ENCODE assay signal across 8 cellular contexts in the genomic region with DNA sequence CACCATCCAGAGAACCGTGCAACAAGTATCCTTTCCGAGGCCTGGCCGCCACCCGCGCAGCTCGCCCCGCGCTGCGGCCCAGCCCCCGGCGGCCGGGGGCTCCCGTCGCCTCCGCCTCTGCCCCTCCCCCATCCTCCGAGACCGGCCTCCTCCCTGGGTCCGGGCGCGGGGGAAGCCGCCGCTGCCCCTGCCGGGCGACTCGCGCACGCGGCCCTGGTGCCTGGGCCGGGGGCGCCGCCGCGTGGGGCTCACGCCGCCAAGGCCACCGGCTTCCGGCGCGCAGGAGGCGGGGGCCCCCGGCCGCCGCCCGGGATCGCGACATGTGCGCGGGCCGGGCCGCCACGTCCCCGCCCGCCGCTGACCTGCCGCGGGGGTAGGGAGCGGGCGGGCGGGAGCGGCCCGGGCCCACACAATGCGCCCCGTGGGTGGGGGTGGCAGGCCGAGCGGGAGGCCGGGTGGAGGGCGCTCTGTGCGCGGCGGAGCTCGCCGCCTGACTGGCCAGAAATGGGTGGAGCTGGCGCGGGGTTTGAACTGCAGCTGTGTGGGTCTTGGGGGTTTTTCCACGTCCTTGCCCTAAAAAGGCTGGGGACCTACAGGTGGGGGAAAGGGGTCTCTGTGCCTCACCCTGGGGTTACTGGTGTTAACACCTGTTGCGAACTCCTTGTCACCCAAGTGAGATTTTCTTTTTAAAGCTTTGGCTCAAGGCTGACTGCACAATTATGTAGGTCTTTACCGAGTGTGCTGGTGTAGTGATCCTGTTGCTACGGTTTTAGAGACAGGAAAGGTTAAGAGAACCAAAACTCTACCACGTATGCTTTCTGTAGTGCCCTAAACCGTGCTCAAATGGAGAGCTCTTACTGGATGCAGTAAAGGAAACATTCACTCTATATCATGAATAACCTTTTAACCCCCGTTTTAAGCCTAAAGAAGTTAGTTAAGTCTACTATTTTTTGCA. TPM values are rescaled to one million over a fixed set of nuclear protein-coding genes. Genes with fewer than 3 reads are reported as not detected.
DNase-seq lines count a peak whose midpoint lies in the region; ATAC-seq and TF ChIP-seq lines count a peak whose summit lies in the region.

No MANE protein-coding gene starts in this region.

- peaks cover 28% of the 10 kb centered on the region for H3K36me3 Mint-ChIP-seq in brain
- peaks cover 0 to 5% (median 0%) of the 10 kb centered on the region in 3 donors for H3K36me3 Mint-ChIP-seq in immature natural killer cell

- H3K4me1 ChIP-seq in spleen, result peaks cover 33 to 93% (median 72%) of the 10 kb centered on the region in 6 donors

- peaks cover 0 to 26% (median 7%) of the 10 kb centered on the region in 6 donors for H3K36me3 ChIP-seq in spleen

- TF ChIP-seq POLR2A in spleen (IDR thresholded peaks at IDR 0.05), result no peak

- H3K27ac Mint-ChIP-seq in brain (peak overlapping the region; percentile 94 to 98 (median 97)), immature natural killer cell (peak overlapping the region; percentile 93 to 99 (median 96))

- H3K9me3 ChIP-seq in spleen, result no peaks in the 10 kb centered on the region

- whole genome bisulfite sequencing in spleen, 5 donors, result 0 to 1% (median 1%) methylated on average over 22 to 81 of the region's 81 CpGs

- TF ChIP-seq CTCF in brain (conservative IDR thresholded peaks at IDR 0.05) (no peak), spleen (IDR thresholded peaks at IDR 0.05 in 8 of 11, conservative IDR thresholded peaks at IDR 0.05 in 3 of 11) (no peak)

- H3K27me3 Mint-ChIP-seq in brain (peaks cover 7% of the 10 kb centered on the region), immature natural killer cell (ENCODE audit: low read depth in 3 of 3) (peaks cover 8 to 18% (median 8%) of the 10 kb centered on the region in 3 donors)

- H3K9me3 Mint-ChIP-seq in brain (no peaks in the 10 kb centered on the region), immature natural killer cell (no peaks in the 10 kb centered on the region)

- intact Hi-C loops in spleen (cut with DNase I; ENCODE audit: low total_unique reads), result no loop called here

- DNase-seq in DMS114 treated with DMSO at 0.1 percent for 48 hours (lab: John Stamatoyannopoulos, UW; ENCODE audit: unreplicated experiment), result peak; percentile 29
- peak; percentile 36 for DNase-seq in HK-2 (ENCODE audit: unreplicated experiment)
- peak; percentile 43 for DNase-seq in T-helper 9 cell
- DNase-seq in immature natural killer cell, result peak; percentile 70 to 73 (median 70)
- peak; percentile 91 for DNase-seq in spleen
- no peak for DNase-seq in middle frontal gyrus (ENCODE audit: extremely low spot score, low spot score)

- peak overlapping the region; percentile 89 to 97 (median 94) for H3K27ac ChIP-seq in spleen

- H3K4me3 Mint-ChIP-seq in brain, result peak overlapping the region; percentile 94 to 98 (median 96)
- H3K4me3 Mint-ChIP-seq in immature natural killer cell, result peak overlapping the region; percentile 96 to 99 (median 98)

- H3K27me3 ChIP-seq in spleen (replicated peaks in 1 of 7), result no peaks in the 10 kb centered on the region

- peak; percentile 52 for ATAC-seq in GM19452 (IDR thresholded peaks at IDR 0.05; ENCODE audit: unreplicated experiment)

- H3K4me1 Mint-ChIP-seq in brain, result peaks cover 89% of the 10 kb centered on the region
- peaks cover 54 to 65% of the 10 kb centered on the region in 2 donors for H3K4me1 Mint-ChIP-seq in immature natural killer cell

- peak overlapping the region; percentile 79 to 97 (median 94) for H3K4me3 ChIP-seq in spleen

RNA-seq across cellular contexts. Expression of a gene that starts 32.3 kb away (rescaled TPM):
- polyA plus RNA-seq in brain (ENCODE audit: insufficient read depth, low read depth, low replicate concordance) (29.6 TPM), immature natural killer cell (10 to 100 TPM; 40.4 to 58.8 (median 51.2) TPM), spleen (10 to 100 TPM in 1 of 3 donors, 1 to 10 TPM in 2; 5.7 to 11.5 (median 8.7) TPM)
- total RNA-seq in spleen, result 100 to 1,000 TPM in 3 of 7 donors, 10 to 100 TPM in 4; 77.1 to 192 (median 94.6) TPM
